6 cellular contexts compared by ENCODE assay signal in the genomic region with DNA sequence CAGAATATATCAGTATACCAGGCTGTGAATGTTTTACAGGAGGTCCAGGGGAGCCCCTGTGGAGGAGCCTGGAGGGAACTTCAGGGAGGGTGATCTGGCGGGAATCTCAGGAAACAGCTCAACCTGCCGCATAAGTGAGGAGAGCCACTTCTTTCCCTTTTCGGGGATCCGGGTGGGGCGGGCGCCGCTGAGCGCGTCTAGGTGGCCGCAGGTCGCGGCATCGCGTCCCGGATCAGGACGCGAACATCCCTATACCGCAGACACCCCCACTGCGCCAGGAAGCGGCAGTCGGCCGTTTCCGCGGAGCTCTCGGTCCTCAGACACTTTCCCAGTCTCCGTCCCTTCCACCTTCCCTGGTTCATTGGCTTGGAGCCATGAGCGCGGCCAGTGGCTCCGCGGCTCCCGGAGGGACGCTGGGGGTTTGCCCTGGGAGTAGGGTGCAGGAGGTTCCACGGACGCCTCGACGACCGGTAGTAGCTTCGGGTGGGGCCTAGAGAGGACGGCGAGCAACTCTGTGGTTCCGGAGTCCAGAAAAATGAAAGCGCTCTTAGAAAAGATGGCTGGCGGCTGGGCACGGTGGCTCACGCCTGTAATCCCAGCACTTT. TPM values are rescaled to one million over a fixed set of nuclear protein-coding genes. Genes with fewer than 3 reads are reported as not detected.
DNase-seq lines count a peak whose midpoint lies in the region.

No MANE protein-coding gene starts in this region.

- peaks cover 2% of the 10 kb centered on the region for H3K79me1 ChIP-seq in mesenchymal stem cell (replicated peaks; ENCODE audit: low read length, poor library complexity, severe bottlenecking)

- peak overlapping the region; percentile 27 for H3K4me2 ChIP-seq in mesenchymal stem cell (ENCODE audit: low read length, poor library complexity, severe bottlenecking)

- H3K4me1 ChIP-seq in mesenchymal stem cell (ENCODE audit: control insufficient read depth, insufficient read depth, low read depth, low read length), result peaks cover 9% of the 10 kb centered on the region

- H3K27me3 ChIP-seq in mesenchymal stem cell (ENCODE audit: control insufficient read depth in 1 of 2, insufficient read depth in 1 of 2, low read length in 2 of 2), result peaks cover 0 to 5% of the 10 kb centered on the region in 2 experiments

- no peak overlapping the region for H2AK5ac ChIP-seq in mesenchymal stem cell (ENCODE audit: low read length, severe bottlenecking)

- no peak overlapping the region for H2BK15ac ChIP-seq in mesenchymal stem cell (ENCODE audit: low read depth, poor library complexity, severe bottlenecking)

- no peak overlapping the region for H2BK120ac ChIP-seq in mesenchymal stem cell (ENCODE audit: low read depth, low read length)

- H3K36me3 ChIP-seq in mesenchymal stem cell (ENCODE audit: control insufficient read depth in 1 of 2, insufficient read depth in 2 of 2, low read depth in 1 of 2, low read length in 2 of 2), result peaks cover 0 to under 1% of the 10 kb centered on the region in 2 experiments

- H2AFZ ChIP-seq in mesenchymal stem cell (ENCODE audit: low read depth, low read length), result peak overlapping the region; percentile 60

- H3K4ac ChIP-seq in mesenchymal stem cell (ENCODE audit: low read depth in 1 of 2, low read length in 2 of 2), result peak overlapping the region in 1 of 2 experiments; percentile 82

- H3K9ac ChIP-seq in mesenchymal stem cell (ENCODE audit: low read length), result peak overlapping the region; percentile 71

- peak overlapping the region; percentile 59 for H4K8ac ChIP-seq in mesenchymal stem cell (ENCODE audit: low read length)

- H3K27ac ChIP-seq in mesenchymal stem cell (ENCODE audit: low read length, poor library complexity, severe bottlenecking), result no peak overlapping the region

- DNase-seq in CMK (ENCODE audit: low read depth) (peak; percentile 52), mesenchymal stem cell (no peak), AG20443 (ENCODE audit: low spot score) (no peak), G401 (ENCODE audit: low spot score) (no peak), RKO (ENCODE audit: low spot score) (no peak)

- peak overlapping the region; percentile 84 for H3K27ac Mint-ChIP-seq in activated naive CD4-positive, alpha-beta T cell treated with anti-CD3 and anti-CD28 coated beads, Interleukin-2, amount 50 U/mL, for 24 hours

- no peaks in the 10 kb centered on the region for H3K36me3 Mint-ChIP-seq in activated naive CD4-positive, alpha-beta T cell treated with anti-CD3 and anti-CD28 coated beads, Interleukin-2, amount 50 U/mL, for 24 hours

- H3K4me3 ChIP-seq in mesenchymal stem cell (ENCODE audit: insufficient read depth in 1 of 2, low read depth in 1 of 2, low read length in 2 of 2), result peak overlapping the region in 1 of 2 experiments; percentile 75

- no peaks in the 10 kb centered on the region for H3K9me3 Mint-ChIP-seq in activated naive CD4-positive, alpha-beta T cell treated with anti-CD3 and anti-CD28 coated beads, Interleukin-2, amount 50 U/mL, for 24 hours

- no peaks in the 10 kb centered on the region for H3K9me3 ChIP-seq in mesenchymal stem cell (ENCODE audit: control insufficient read depth, low read length)

- H3K23ac ChIP-seq in mesenchymal stem cell (ENCODE audit: low read length in 2 of 2), result no peak overlapping the region

- no peak overlapping the region for H2BK12ac ChIP-seq in mesenchymal stem cell (ENCODE audit: low read length in 2 of 2)

- peak overlapping the region; percentile 11 for H4K91ac ChIP-seq in mesenchymal stem cell (ENCODE audit: low read length)

- H3K18ac ChIP-seq in mesenchymal stem cell (ENCODE audit: low read depth in 1 of 2, low read length in 2 of 2), result no peak overlapping the region

- peaks cover 29% of the 10 kb centered on the region for H3K4me1 Mint-ChIP-seq in activated naive CD4-positive, alpha-beta T cell treated with anti-CD3 and anti-CD28 coated beads, Interleukin-2, amount 50 U/mL, for 24 hours

- no peak overlapping the region for H3K14ac ChIP-seq in mesenchymal stem cell (ENCODE audit: low read length in 2 of 2)

- H3K27me3 Mint-ChIP-seq in activated naive CD4-positive, alpha-beta T cell treated with anti-CD3 and anti-CD28 coated beads, Interleukin-2, amount 50 U/mL, for 24 hours, result no peaks in the 10 kb centered on the region

- in situ Hi-C loops in G401 (cut with HindIII; ENCODE audit: low sequenced_read_pairs), result no loop called here

- peak overlapping the region; percentile 85 for H3K4me3 Mint-ChIP-seq in activated naive CD4-positive, alpha-beta T cell treated with anti-CD3 and anti-CD28 coated beads, Interleukin-2, amount 50 U/mL, for 24 hours

- H2BK5ac ChIP-seq in mesenchymal stem cell (ENCODE audit: low read depth, low read length, poor library complexity, severe bottlenecking), result no peak overlapping the region

- 50% methylated on average over 45 of the region's 45 CpGs for WGBS in mesenchymal stem cell

RNA-seq across cellular contexts. Expression of gene ZNF764, which starts 3.1 kb away (rescaled TPM):
- 6.1 TPM for polyA plus RNA-seq in mesenchymal stem cell (2013, experiment 1 of 2)
- polyA plus RNA-seq in mesenchymal stem cell (2013, experiment 2 of 2), result 5.7 TPM
- total RNA-seq in G401 (2014; rRNA removed; shearing (Covaris generic)), result 5.3 and 9.5 TPM in 2 replicates

RNA-seq across cellular contexts. Expression of gene ZNF688, which starts 10.2 kb away (rescaled TPM):
- polyA plus RNA-seq in mesenchymal stem cell (2013, experiment 1 of 2), result 6.7 TPM
- 7.8 TPM for polyA plus RNA-seq in mesenchymal stem cell (2013, experiment 2 of 2)
- total RNA-seq in G401 (2014; rRNA removed; shearing (Covaris generic)), result 6.9 and 10.2 TPM in 2 replicates

RNA-seq across cellular contexts. Expression of gene ZNF785, which starts 24.2 kb away (rescaled TPM):
- 3.1 TPM for polyA plus RNA-seq in mesenchymal stem cell (2013, experiment 1 of 2)
- 3.3 TPM for polyA plus RNA-seq in mesenchymal stem cell (2013, experiment 2 of 2)
- total RNA-seq in G401 (2014; rRNA removed; shearing (Covaris generic)), result not detected in 2 replicates

RNA-seq across cellular contexts. Expression of gene ZNF747, which starts 26.7 kb away (rescaled TPM):
- polyA plus RNA-seq in mesenchymal stem cell (2013, experiment 1 of 2), result 2.6 TPM
- polyA plus RNA-seq in mesenchymal stem cell (2013, experiment 2 of 2), result 3.0 TPM
- 0.12 TPM in 1 of 2 replicates, not detected in the other for total RNA-seq in G401 (2014; rRNA removed; shearing (Covaris generic))

RNA-seq across cellular contexts. Expression of gene ZNF768, which starts 34.9 kb away (rescaled TPM):
- 21.3 TPM for polyA plus RNA-seq in mesenchymal stem cell (2013, experiment 1 of 2)
- 20.6 TPM for polyA plus RNA-seq in mesenchymal stem cell (2013, experiment 2 of 2)
- 96.8 and 108 TPM in 2 replicates for total RNA-seq in G401 (2014; rRNA removed; shearing (Covaris generic))
